1 cellular context compared by ENCODE assay signal in the genomic region with DNA sequence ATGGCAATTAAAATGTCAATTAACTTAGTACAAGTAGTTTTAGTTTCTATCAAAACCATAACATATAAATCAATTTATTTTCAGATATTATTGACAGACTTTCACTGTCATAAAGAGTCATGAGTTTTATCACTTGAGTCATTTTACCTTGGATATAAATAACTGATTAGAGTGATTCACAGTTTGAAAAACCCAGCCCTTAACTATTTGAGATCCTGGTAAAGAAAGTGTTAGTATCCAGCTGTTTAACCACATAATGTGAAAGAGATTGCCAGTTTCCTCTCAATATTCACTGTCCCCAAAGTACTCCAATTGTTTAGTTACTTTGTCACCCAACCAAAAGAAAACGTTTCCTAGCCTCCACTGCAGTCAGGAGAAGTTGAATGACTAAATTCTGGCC.
A peak's percentile ranks its signal among the peaks of the same experiment; 100 is the strongest.
TF ChIP-seq lines count a peak whose summit lies in the region.

No MANE protein-coding gene starts in this region.

TF ChIP-seq in HEK293T, 16 proteins besides CTCF, POLR2A, EP300 and RAD21:
- TF ChIP-seq, protein P1, sequence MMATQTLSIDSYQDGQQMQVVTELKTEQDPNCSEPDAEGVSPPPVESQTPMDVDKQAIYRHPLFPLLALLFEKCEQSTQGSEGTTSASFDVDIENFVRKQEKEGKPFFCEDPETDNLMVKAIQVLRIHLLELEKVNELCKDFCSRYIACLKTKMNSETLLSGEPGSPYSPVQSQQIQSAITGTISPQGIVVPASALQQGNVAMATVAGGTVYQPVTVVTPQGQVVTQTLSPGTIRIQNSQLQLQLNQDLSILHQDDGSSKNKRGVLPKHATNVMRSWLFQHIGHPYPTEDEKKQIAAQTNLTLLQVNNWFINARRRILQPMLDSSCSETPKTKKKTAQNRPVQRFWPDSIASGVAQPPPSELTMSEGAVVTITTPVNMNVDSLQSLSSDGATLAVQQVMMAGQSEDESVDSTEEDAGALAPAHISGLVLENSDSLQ (IDR thresholded peaks at IDR 0.05): peak; percentile 40; the same call in 1 of the 2 replicates
- TF ChIP-seq HDGF (IDR thresholded peaks at IDR 0.05; ENCODE audit: borderline replicate concordance): no peak
- no peak for TF ChIP-seq LEF1 (IDR thresholded peaks at IDR 0.05; ENCODE audit: borderline replicate concordance)
TF ChIP-seq in HEK293T: peak in this region for 1.
